9 cellular contexts compared by ENCODE assay signal in genomic region chr15:73927003-73927475, GRCh38. TPM values are rescaled to one million over a fixed set of nuclear protein-coding genes. Genes with fewer than 3 reads are reported as not detected.
DNase-seq lines count a peak whose midpoint lies in the region; ATAC-seq and TF ChIP-seq lines count a peak whose summit lies in the region.
"Had no signal": no experiment of that assay in that cellular context is flagged by ENCODE, and none has a peak within 500 bp of the region (broad histone marks: within the 10 kb centered on the region; RNA-seq: fewer than 3 reads in every experiment).

No MANE protein-coding gene starts in this region.

- H3K27ac Mint-ChIP-seq in T-cell: no peak overlapping the region

- POLR2A ChIA-PET in T-cell (lab: Charles Lee): no interaction called here

- DNase-seq in NCI-H2171 treated with DMSO at 0.1 percent for 48 hours (lab: John Stamatoyannopoulos, UW) (peak; percentile 42), NCI-H2171 (lab: John Stamatoyannopoulos, UW) (no peak), T-cell (peak in 24 of 34 experiments; percentile 10 to 47 (median 24)), breast epithelium (ENCODE audit: low spot score in 2 of 2) (peak in 1 of 2 donors; percentile 70), NAMALWA (ENCODE audit: low spot score) (no peak)
- DNase-seq in stimulated activated CD4-positive, alpha-beta T cell treated with anti-CD3 and anti-CD28 coated beads, Interleukin-4, amount 100 ng/mL, for 4 hours: peak; percentile 34 to 42
- no peak for DNase-seq in NK-92 treated with Interleukin-12 subunit alpha and Interleukin-12 subunit beta, amount 100 ng/mL, for 24 hours (lab: John Stamatoyannopoulos, UW)
- DNase-seq: DND-41 had no signal

- H3K4me1 ChIP-seq in breast epithelium: peaks cover 30 to 32% of the 10 kb centered on the region in 2 donors

- no peaks in the 10 kb centered on the region for H3K36me3 ChIP-seq in breast epithelium

- no peaks in the 10 kb centered on the region for H3K36me3 Mint-ChIP-seq in T-cell

- no peaks in the 10 kb centered on the region for H3K9me3 ChIP-seq in breast epithelium

- intact Hi-C loops in breast epithelium (cut with DNase I; ENCODE audit: low total_unique reads): no loop called here

- no peaks in the 10 kb centered on the region for H3K27me3 ChIP-seq in breast epithelium
- peaks cover 19% of the 10 kb centered on the region for H3K27me3 ChIP-seq in layer of hippocampus (ENCODE audit: control insufficient read depth, insufficient read depth, low read length)

- CTCF ChIA-PET in T-cell (lab: Charles Lee): interaction anchor here in 1 of 2 donors (0.6 to 1.5 kb wide), 6 partner anchors 8 to 124 kb away, joined by 3 to 15 read pairs (median 4); partner anchors contain the start of gene TBC1D21

- peak; percentile 15 to 29 (median 22) for ATAC-seq in T-cell (replicated peaks in 1 of 4)

- peak overlapping the region; percentile 52 to 76 (median 59) for H3K4me3 Mint-ChIP-seq in T-cell

- H3K27me3 Mint-ChIP-seq in T-cell: no peaks in the 10 kb centered on the region

- peaks cover 45 to 59% (median 49%) of the 10 kb centered on the region in 3 donors for H3K4me1 Mint-ChIP-seq in T-cell

- H3K9me3 Mint-ChIP-seq in T-cell: no peaks in the 10 kb centered on the region

- no peak for TF ChIP-seq POLR2A in breast epithelium (IDR thresholded peaks at IDR 0.05)

- TF ChIP-seq CTCF in breast epithelium (IDR thresholded peaks at IDR 0.05): no peak

- peak overlapping the region; percentile 46 to 78 (median 73) for H3K4me3 ChIP-seq in breast epithelium

- H3K27ac ChIP-seq in breast epithelium: peak overlapping the region; percentile 89 to 93
- H3K27ac ChIP-seq in layer of hippocampus (ENCODE audit: low read depth, low read length): peak overlapping the region; percentile 68

RNA-seq across cellular contexts. Expression of gene LOXL1, which starts 0.8 kb away (rescaled TPM):
- total RNA-seq in T-cell (1 to 10 TPM; 1.4 to 4.8 (median 1.6) TPM), breast epithelium (10 to 100 TPM in 2 of 3 donors, 1 to 10 TPM in 1; 5.6 to 11.3 (median 10.8) TPM)

RNA-seq across cellular contexts. Expression of gene TBC1D21, which starts 53.7 kb away (rescaled TPM):
- total RNA-seq in T-cell (not detected), breast epithelium (not detected)

Comparison
In these comparisons a context has a peak if more than half of its experiments do, and no peak if none do; other contexts are left out.
1. DNase-seq: peak in NCI-H2171 treated with DMSO at 0.1 percent for 48 hours (single experiment), T-cell (24 of 34) and stimulated activated CD4-positive, alpha-beta T cell treated with anti-CD3 and anti-CD28 coated beads, Interleukin-4, amount 100 ng/mL, for 4 hours (2 of 2); none in NCI-H2171 (single experiment), NK-92 treated with Interleukin-12 subunit alpha and Interleukin-12 subunit beta, amount 100 ng/mL, for 24 hours (single experiment) and NAMALWA (single experiment).